Comparison of ENCODE assay signal across 23 cellular contexts in genomic region chr3:100516843-100517242, GRCh38. TPM values are rescaled to one million over a fixed set of nuclear protein-coding genes. Genes with fewer than 3 reads are reported as not detected.
DNase-seq lines count a peak whose midpoint lies in the region; ATAC-seq and TF ChIP-seq lines count a peak whose summit lies in the region.
"Had no signal": no experiment of that assay in that cellular context is flagged by ENCODE, and none has a peak within 500 bp of the region (broad histone marks: within the 10 kb centered on the region; RNA-seq: fewer than 3 reads in every experiment).

No MANE protein-coding gene starts in this region.

- no peaks in the 10 kb centered on the region for H4K20me1 ChIP-seq in GM23248 (ENCODE audit: insufficient read depth)

- 3 to 5% methylated on average over 4 of the region's 4 CpGs for WGBS in GM23248 (ENCODE audit: low coverage in 1 of 2, low lambda C conversion rate in 2 of 2, missing lambda C conversion rate in 2 of 2), 2 experiments

- H3K9ac ChIP-seq in GM23248, result peak overlapping the region; percentile 55

- H2AFZ ChIP-seq in ACC112 (ENCODE audit: low read length, unreplicated experiment) (peak overlapping the region; percentile 72), GM23248 (no peak overlapping the region)

- no peaks in the 10 kb centered on the region for H3K9me2 ChIP-seq in GM23248 (ENCODE audit: insufficient read depth)

- H3K4me2 ChIP-seq in GM23248 (ENCODE audit: unreplicated experiment), result peak overlapping the region; percentile 40
- H3K4me2 ChIP-seq: A549 had no signal

- DNase-seq in GM23248 (peak; percentile 90), cardiac fibroblast (ENCODE audit: low read depth in 2 of 2) (peak; percentile 52 to 65), inferior parietal cortex (ENCODE audit: extremely low spot score) (peak; percentile 29), NCI-H2171 (lab: John Stamatoyannopoulos, UW) (no peak), left lobe of liver (ENCODE audit: low spot score) (no peak)
- DNase-seq in activated CD4-positive, alpha-beta T cell treated with anti-CD3 and anti-CD28 coated beads, Interleukin-2, amount 50 U/mL, for 1 hour, result no peak
- DNase-seq: activated B cell treated with CpG ODN at 0.5 μM for 24 hours; activated CD4-positive, alpha-beta memory T cell treated with anti-CD3 and anti-CD28 coated beads, Interleukin-2, amount 10 ng/mL, durations not matched to agents 7 days and 5 days; activated T-cell treated with anti-CD3 and anti-CD28 coated beads for 4 hours; amniotic stem cell; central memory CD4-positive, alpha-beta T cell; effector memory CD4-positive, alpha-beta T cell; GF-D8; NCI-H1105 treated with DMSO at 0.1 percent for 48 hours; NCI-H524 treated with DMSO at 0.1 percent for 48 hours; stimulated activated CD4-positive, alpha-beta T cell treated with anti-CD3 and anti-CD28 coated beads, Interleukin-12 subunit alpha, Interleukin-12 subunit beta, amount 100 ng/mL, for 4 hours; T-helper 9 cell had no signal

- ATAC-seq in left lobe of liver (no peak), HG03039 (IDR thresholded peaks at IDR 0.05; ENCODE audit: unreplicated experiment) (no peak)
- ATAC-seq: A549, esophagus mucosa had no signal

- H3F3A ChIP-seq in GM23248 (ENCODE audit: insufficient read depth), result peaks cover 49% of the 10 kb centered on the region

- peaks cover 20% of the 10 kb centered on the region for H3K79me2 ChIP-seq in ACC112 (ENCODE audit: control insufficient read depth, insufficient read depth, low read length, unreplicated experiment)
- H3K79me2 ChIP-seq in GM23248 (ENCODE audit: insufficient read depth), result peaks cover 16% of the 10 kb centered on the region

- peaks cover 33% of the 10 kb centered on the region for H3K4me1 ChIP-seq in ACC112 (ENCODE audit: control insufficient read depth, insufficient read depth, low read length, unreplicated experiment)
- H3K4me1 ChIP-seq in GM23248 (ENCODE audit: insufficient read depth), result peaks cover 42% of the 10 kb centered on the region
- H3K4me1 ChIP-seq: A549, HAP-1 had no signal

- peak overlapping the region; percentile 7; the same call in 1 of the 2 replicates for H3K4me3 ChIP-seq in ACC112 (ENCODE audit: low read depth, low read length)
- peak overlapping the region; percentile 4; the same call in 1 of the 2 replicates for H3K4me3 ChIP-seq in GM23248
- H3K4me3 ChIP-seq in cardiac fibroblast (replicated peaks in 1 of 2; ENCODE audit: low read depth in 2 of 2, low read length in 2 of 2), result no peak overlapping the region
- H3K4me3 ChIP-seq: A549, HAP-1, lung had no signal

- in situ Hi-C loops in GM23248 (cut with MboI), result no loop called here

- no peaks in the 10 kb centered on the region for H3K9me3 ChIP-seq in GM23248 (ENCODE audit: low read depth)
- H3K9me3 ChIP-seq: A549, HAP-1 had no signal

- H3K27ac ChIP-seq in ACC112 (ENCODE audit: low read depth, low read length) (peak overlapping the region; percentile 67), GM23248 (peak overlapping the region; percentile 77)
- H3K27ac ChIP-seq: A549 had no signal

- H3K27me3 ChIP-seq in ACC112 (ENCODE audit: insufficient read depth, low read length) (no peaks in the 10 kb centered on the region), GM23248 (replicated peaks; ENCODE audit: insufficient read depth) (no peaks in the 10 kb centered on the region)

- H3K36me3 ChIP-seq in ACC112 (ENCODE audit: insufficient read depth, low read length), result peaks cover 12% of the 10 kb centered on the region
- no peaks in the 10 kb centered on the region for H3K36me3 ChIP-seq in GM23248 (ENCODE audit: low read depth)
- H3K36me3 ChIP-seq: HAP-1 had no signal

- TF ChIP-seq CTCF in cardiac fibroblast (IDR thresholded peaks at IDR 0.05; ENCODE audit: low read depth, low read length), result no peak

RNA-seq across cellular contexts. Expression of gene TMEM45A, which starts 24.4 kb away (rescaled TPM):
- 84.9 and 87.7 TPM in 2 replicates for total RNA-seq in GM23248 (2014; rRNA removed; shearing (Covaris generic))
- 133 and 134 TPM in 2 replicates for polyA plus RNA-seq in GM23248 (2016; fragmentation: Nextera tagmentation; extraction: Ambion mirVana)
- total RNA-seq in left lobe of liver, result 62.7 TPM

Comparison
In these comparisons a context has a peak if more than half of its experiments do, and no peak if none do; other contexts are left out.
1. H3K4me3 ChIP-seq: peak in ACC112 (single experiment) and GM23248 (single experiment); none in cardiac fibroblast (0 of 2).
2. DNase-seq: peak in GM23248 (single experiment), cardiac fibroblast (2 of 2) and inferior parietal cortex (single experiment); none in NCI-H2171 (single experiment), left lobe of liver (single experiment) and activated CD4-positive, alpha-beta T cell treated with anti-CD3 and anti-CD28 coated beads, Interleukin-2, amount 50 U/mL, for 1 hour (single experiment).